ENCODE assay signal across 10 cellular contexts in genomic region chr1:164780863-164781262, GRCh38.
DNase-seq lines count a peak whose midpoint lies in the region; ATAC-seq, FAIRE-seq and TF ChIP-seq lines count a peak whose summit lies in the region.
"Had no signal": no experiment of that assay in that cellular context is flagged by ENCODE, and none has a peak within 500 bp of the region (broad histone marks: within the 10 kb centered on the region; RNA-seq: fewer than 3 reads in every experiment).

No MANE protein-coding gene starts in this region.

- 57 to 62% methylated on average over 8 of the region's 8 CpGs for WGBS in pancreas, 2 donors

- DNase-seq in AG09309 (ENCODE audit: low read depth) (peak; percentile 66), foreskin fibroblast (peak; percentile 95 to 97), pancreas (no peak), 8988T (no peak), superior temporal gyrus (ENCODE audit: extremely low spot score) (no peak), ureter (ENCODE audit: low spot score) (no peak), OCI-M2 (lab: John Stamatoyannopoulos, UW; ENCODE audit: unreplicated experiment) (no peak)
- DNase-seq: NCI-H345; stimulated activated CD4-positive, alpha-beta T cell treated with anti-CD3 and anti-CD28 coated beads, Interleukin-4, amount 100 ng/mL, for 1 hour had no signal

- TF ChIP-seq CTCF in AG09309 (IDR thresholded peaks at IDR 0.05; ENCODE audit: control insufficient read depth, insufficient read depth, low read depth, low read length, missing control alignments) (no peak), foreskin fibroblast (IDR thresholded peaks at IDR 0.05; ENCODE audit: low read depth, low read length) (no peak), pancreas (IDR thresholded peaks at IDR 0.05) (no peak)

- intact Hi-C loops in pancreas (cut with DNase I): loop anchor here in 2 of 3 donors (5.0 to 10.0 kb wide), 2 partner anchors 116 to 119 kb away; no protein-coding TSS in a partner anchor

- no peaks in the 10 kb centered on the region for H3K9me3 ChIP-seq in pancreas

- no peaks in the 10 kb centered on the region for H3K36me3 ChIP-seq in pancreas

- FAIRE-seq in pancreas (lab: Jason Lieb, UNC): no peak

- ATAC-seq in SK-N-SH treated with all-trans-retinoic acid at 6 μM for 48 hours (peak; percentile 85), pancreas (peak; percentile 45 to 61 (median 54))

- H3K4me3 ChIP-seq in AG09309 (ENCODE audit: control insufficient read depth, low read depth, low read length) (no peak overlapping the region), foreskin fibroblast (ENCODE audit: low read depth in 1 of 2, low read length in 2 of 2) (no peak overlapping the region), pancreas (no peak overlapping the region)

- peaks cover 73 to 78% (median 74%) of the 10 kb centered on the region in 3 donors for H3K4me1 ChIP-seq in pancreas

- H3K27ac ChIP-seq in pancreas: peak overlapping the region; percentile 3 to 70 (median 24)

- no peaks in the 10 kb centered on the region for H3K27me3 ChIP-seq in pancreas

TF ChIP-seq in SK-N-SH treated with all-trans-retinoic acid at 6 μM for 48 hours, 23 proteins besides CTCF, POLR2A, EP300 and RAD21:
- TF ChIP-seq PPARA (CRISPR knock-in tag; IDR thresholded peaks at IDR 0.05; ENCODE audit: borderline replicate concordance) (no peak), ESRRG (CRISPR knock-in tag; IDR thresholded peaks at IDR 0.05) (no peak), POU6F1 (CRISPR knock-in tag; IDR thresholded peaks at IDR 0.05; ENCODE audit: borderline replicate concordance, low read depth) (no peak), GLIS3 (CRISPR knock-in tag; IDR thresholded peaks at IDR 0.05) (no peak), SNAI2 (CRISPR knock-in tag; IDR thresholded peaks at IDR 0.05) (no peak), OSR1 (CRISPR knock-in tag; IDR thresholded peaks at IDR 0.05) (no peak), TOX (CRISPR knock-in tag; IDR thresholded peaks at IDR 0.05; ENCODE audit: borderline replicate concordance) (no peak), CSDC2 (CRISPR knock-in tag; IDR thresholded peaks at IDR 0.05) (no peak), TSHZ2 (CRISPR knock-in tag; IDR thresholded peaks at IDR 0.05) (no peak), BACH2 (CRISPR knock-in tag; IDR thresholded peaks at IDR 0.05; ENCODE audit: borderline replicate concordance) (no peak), ISL1 (CRISPR knock-in tag; IDR thresholded peaks at IDR 0.05) (no peak), ARNTL (CRISPR knock-in tag; IDR thresholded peaks at IDR 0.05; ENCODE audit: borderline replicate concordance, low read depth) (no peak), ZNF8 (CRISPR knock-in tag; IDR thresholded peaks at IDR 0.05) (no peak), ZC3H10 (CRISPR knock-in tag; IDR thresholded peaks at IDR 0.05) (no peak), ZNF565 (CRISPR knock-in tag; conservative IDR thresholded peaks at IDR 0.05; ENCODE audit: low read depth) (no peak), RARB (CRISPR knock-in tag; IDR thresholded peaks at IDR 0.05) (no peak), CREB5 (CRISPR knock-in tag; IDR thresholded peaks at IDR 0.05; ENCODE audit: low read depth) (no peak), ZNF70 (CRISPR knock-in tag; IDR thresholded peaks at IDR 0.05) (no peak), CSRNP3 (CRISPR knock-in tag; IDR thresholded peaks at IDR 0.05) (no peak), ZFP3 (CRISPR knock-in tag; IDR thresholded peaks at IDR 0.05) (no peak)

Comparison
In these comparisons a context has a peak if more than half of its experiments do, and no peak if none do; other contexts are left out.
1. DNase-seq: peak in AG09309 (single experiment) and foreskin fibroblast (2 of 2); none in pancreas (0 of 6), 8988T (single experiment), superior temporal gyrus (single experiment), ureter (single experiment) and OCI-M2 (single experiment).